Comparison of ENCODE assay signal across 1 cellular context in the genomic region with DNA sequence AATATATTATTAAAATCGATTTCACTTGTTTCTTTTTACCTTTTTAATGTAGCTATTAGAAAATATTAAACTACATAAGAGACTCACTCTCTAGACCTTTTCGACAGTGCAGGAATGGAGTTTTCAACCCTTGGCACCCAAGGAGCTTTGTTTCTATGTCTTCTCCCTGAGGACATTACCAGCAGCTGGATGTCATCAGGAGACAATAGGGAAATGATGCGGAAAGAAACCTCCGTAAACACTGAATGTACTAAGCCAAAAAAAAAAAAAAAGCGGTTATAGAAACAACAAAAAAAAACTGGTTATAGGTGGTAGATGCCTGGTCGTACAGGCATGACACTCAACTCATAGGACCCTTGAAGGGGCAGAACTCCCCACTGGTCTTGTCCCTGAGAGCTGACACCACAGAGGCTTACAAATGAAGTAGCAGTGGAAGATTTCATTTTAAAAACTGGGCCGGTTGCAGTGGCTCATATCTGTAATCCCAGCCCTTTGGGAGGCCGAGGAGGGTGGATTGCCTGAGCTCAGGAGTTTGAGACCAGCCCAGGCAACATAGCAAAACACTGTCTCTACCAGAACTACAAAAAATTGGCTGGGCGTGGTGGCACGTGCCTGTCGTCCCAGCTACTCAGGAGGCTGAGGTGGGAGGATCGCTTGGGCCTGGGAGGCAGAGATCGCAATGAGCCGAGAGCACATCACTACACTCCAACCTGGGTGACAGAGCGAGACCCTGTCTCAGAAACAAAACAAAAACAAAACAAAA.
TF ChIP-seq lines count a peak whose summit lies in the region.

No MANE protein-coding gene starts in this region.

TF ChIP-seq in WTC11, 78 proteins besides CTCF, POLR2A, EP300 and RAD21 (continued from another document):
- TF ChIP-seq FOXJ3 (CRISPR knock-in tag; IDR thresholded peaks at IDR 0.05; ENCODE audit: borderline replicate concordance) = no peak
- TF ChIP-seq SMAD3 (CRISPR knock-in tag; IDR thresholded peaks at IDR 0.05; ENCODE audit: borderline replicate concordance) = no peak
- TF ChIP-seq, protein P1, sequence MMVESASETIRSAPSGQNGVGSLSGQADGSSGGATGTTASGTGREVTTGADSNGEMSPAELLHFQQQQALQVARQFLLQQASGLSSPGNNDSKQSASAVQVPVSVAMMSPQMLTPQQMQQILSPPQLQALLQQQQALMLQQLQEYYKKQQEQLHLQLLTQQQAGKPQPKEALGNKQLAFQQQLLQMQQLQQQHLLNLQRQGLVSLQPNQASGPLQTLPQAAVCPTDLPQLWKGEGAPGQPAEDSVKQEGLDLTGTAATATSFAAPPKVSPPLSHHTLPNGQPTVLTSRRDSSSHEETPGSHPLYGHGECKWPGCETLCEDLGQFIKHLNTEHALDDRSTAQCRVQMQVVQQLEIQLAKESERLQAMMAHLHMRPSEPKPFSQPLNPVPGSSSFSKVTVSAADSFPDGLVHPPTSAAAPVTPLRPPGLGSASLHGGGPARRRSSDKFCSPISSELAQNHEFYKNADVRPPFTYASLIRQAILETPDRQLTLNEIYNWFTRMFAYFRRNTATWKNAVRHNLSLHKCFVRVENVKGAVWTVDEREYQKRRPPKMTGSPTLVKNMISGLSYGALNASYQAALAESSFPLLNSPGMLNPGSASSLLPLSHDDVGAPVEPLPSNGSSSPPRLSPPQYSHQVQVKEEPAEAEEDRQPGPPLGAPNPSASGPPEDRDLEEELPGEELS (CRISPR knock-in tag; IDR thresholded peaks at IDR 0.05) = no peak
- TF ChIP-seq, protein P2, sequence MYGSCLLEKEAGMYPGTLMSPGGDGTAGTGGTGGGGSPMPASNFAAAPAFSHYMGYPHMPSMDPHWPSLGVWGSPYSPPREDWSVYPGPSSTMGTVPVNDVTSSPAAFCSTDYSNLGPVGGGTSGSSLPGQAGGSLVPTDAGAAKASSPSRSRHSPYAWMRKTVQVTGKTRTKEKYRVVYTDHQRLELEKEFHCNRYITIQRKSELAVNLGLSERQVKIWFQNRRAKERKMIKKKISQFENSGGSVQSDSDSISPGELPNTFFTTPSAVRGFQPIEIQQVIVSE (CRISPR knock-in tag; IDR thresholded peaks at IDR 0.05; ENCODE audit: borderline replicate concordance) = no peak
- TF ChIP-seq, protein P3, sequence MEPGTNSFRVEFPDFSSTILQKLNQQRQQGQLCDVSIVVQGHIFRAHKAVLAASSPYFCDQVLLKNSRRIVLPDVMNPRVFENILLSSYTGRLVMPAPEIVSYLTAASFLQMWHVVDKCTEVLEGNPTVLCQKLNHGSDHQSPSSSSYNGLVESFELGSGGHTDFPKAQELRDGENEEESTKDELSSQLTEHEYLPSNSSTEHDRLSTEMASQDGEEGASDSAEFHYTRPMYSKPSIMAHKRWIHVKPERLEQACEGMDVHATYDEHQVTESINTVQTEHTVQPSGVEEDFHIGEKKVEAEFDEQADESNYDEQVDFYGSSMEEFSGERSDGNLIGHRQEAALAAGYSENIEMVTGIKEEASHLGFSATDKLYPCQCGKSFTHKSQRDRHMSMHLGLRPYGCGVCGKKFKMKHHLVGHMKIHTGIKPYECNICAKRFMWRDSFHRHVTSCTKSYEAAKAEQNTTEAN (CRISPR knock-in tag; IDR thresholded peaks at IDR 0.05) = no peak
- TF ChIP-seq, protein P4, sequence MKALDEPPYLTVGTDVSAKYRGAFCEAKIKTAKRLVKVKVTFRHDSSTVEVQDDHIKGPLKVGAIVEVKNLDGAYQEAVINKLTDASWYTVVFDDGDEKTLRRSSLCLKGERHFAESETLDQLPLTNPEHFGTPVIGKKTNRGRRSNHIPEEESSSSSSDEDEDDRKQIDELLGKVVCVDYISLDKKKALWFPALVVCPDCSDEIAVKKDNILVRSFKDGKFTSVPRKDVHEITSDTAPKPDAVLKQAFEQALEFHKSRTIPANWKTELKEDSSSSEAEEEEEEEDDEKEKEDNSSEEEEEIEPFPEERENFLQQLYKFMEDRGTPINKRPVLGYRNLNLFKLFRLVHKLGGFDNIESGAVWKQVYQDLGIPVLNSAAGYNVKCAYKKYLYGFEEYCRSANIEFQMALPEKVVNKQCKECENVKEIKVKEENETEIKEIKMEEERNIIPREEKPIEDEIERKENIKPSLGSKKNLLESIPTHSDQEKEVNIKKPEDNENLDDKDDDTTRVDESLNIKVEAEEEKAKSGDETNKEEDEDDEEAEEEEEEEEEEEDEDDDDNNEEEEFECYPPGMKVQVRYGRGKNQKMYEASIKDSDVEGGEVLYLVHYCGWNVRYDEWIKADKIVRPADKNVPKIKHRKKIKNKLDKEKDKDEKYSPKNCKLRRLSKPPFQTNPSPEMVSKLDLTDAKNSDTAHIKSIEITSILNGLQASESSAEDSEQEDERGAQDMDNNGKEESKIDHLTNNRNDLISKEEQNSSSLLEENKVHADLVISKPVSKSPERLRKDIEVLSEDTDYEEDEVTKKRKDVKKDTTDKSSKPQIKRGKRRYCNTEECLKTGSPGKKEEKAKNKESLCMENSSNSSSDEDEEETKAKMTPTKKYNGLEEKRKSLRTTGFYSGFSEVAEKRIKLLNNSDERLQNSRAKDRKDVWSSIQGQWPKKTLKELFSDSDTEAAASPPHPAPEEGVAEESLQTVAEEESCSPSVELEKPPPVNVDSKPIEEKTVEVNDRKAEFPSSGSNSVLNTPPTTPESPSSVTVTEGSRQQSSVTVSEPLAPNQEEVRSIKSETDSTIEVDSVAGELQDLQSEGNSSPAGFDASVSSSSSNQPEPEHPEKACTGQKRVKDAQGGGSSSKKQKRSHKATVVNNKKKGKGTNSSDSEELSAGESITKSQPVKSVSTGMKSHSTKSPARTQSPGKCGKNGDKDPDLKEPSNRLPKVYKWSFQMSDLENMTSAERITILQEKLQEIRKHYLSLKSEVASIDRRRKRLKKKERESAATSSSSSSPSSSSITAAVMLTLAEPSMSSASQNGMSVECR (CRISPR knock-in tag; IDR thresholded peaks at IDR 0.05; ENCODE audit: borderline replicate concordance) = no peak
- TF ChIP-seq GABPB1 (CRISPR knock-in tag; IDR thresholded peaks at IDR 0.05) = no peak
